Comparison of ENCODE assay signal across 28 cellular contexts in the genomic region with DNA sequence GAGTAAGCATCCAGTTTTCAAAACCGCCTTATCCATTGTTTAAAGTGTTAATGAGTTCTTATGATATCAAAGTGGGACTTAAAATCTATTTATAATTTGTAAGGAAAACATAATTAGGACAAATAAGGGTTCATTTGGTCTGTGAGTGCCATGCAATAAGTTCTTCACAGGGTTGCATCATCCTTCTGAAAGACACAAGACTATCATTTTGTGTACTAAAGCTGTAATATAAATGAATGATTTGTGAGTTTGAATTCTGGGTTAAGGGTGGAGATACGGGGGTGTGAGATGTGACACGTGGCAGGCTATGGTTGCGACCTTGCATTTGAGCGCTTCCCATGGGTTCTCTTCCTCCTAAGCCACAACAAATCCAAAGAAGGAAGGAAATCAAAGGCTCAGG. TPM values are rescaled to one million over a fixed set of nuclear protein-coding genes. Genes with fewer than 3 reads are reported as not detected.
DNase-seq lines count a peak whose midpoint lies in the region; ATAC-seq and TF ChIP-seq lines count a peak whose summit lies in the region.
"Had no signal": no experiment of that assay in that cellular context is flagged by ENCODE, and none has a peak within 500 bp of the region (broad histone marks: within the 10 kb centered on the region; RNA-seq: fewer than 3 reads in every experiment).

No MANE protein-coding gene starts in this region.

- H3K27ac ChIP-seq in IMR-90 (ENCODE audit: insufficient read depth, low read length) (no peak overlapping the region), rectal smooth muscle tissue (ENCODE audit: low read depth, low read length) (peak overlapping the region; percentile 40), psoas muscle (no peak overlapping the region)
- H3K27ac ChIP-seq: KMS-11, RWPE1 had no signal

- no peak overlapping the region; the same call in 1 of the 2 replicates for H4K5ac ChIP-seq in IMR-90 (ENCODE audit: low read depth, low read length)

- 0 out of 2 replicates have a peak overlapping the region, but pooled peaks have one; percentile 3 for H4K91ac ChIP-seq in IMR-90 (ENCODE audit: insufficient read depth, low read depth, low read length)

- peaks cover 2 to 4% of the 10 kb centered on the region in 2 donors for H3K36me3 Mint-ChIP-seq in activated T-cell treated with anti-CD3 and anti-CD28 coated beads, Interleukin-2, amount 50 U/mL, for 72 hours (ENCODE audit: insufficient read depth in 2 of 2)
- peaks cover 12% of the 10 kb centered on the region for H3K36me3 Mint-ChIP-seq in activated T-cell treated with anti-CD3 and anti-CD28 coated beads, Interleukin-2, amount 50 U/mL, for 24 hours (ENCODE audit: low read depth)

- dilution Hi-C loops in IMR-90 (cut with HindIII; ENCODE audit: low sequenced_read_pairs, unreplicated experiment) = no loop called here

- ATAC-seq in activated T-cell treated with anti-CD3 and anti-CD28 coated beads, Interleukin-2, amount 50 U/mL, for 72 hours (replicated peaks in 1 of 2) = peak in 1 of 2 donors; percentile 28
- ATAC-seq in IMR-90 (ENCODE audit: low read depth) (no peak), psoas muscle (no peak), GM18909 (IDR thresholded peaks at IDR 0.05; ENCODE audit: poor library complexity, unreplicated experiment) (no peak)
- ATAC-seq: Panc1 had no signal

- H3K4me2 ChIP-seq in IMR-90 (ENCODE audit: low read depth, low read length) = no peak overlapping the region
- H3K4me2 ChIP-seq: KMS-11 had no signal

- TF ChIP-seq RAD21 in IMR-90 (IDR thresholded peaks at IDR 0.05; ENCODE audit: low read length) = no peak

- peaks cover 24 to 67% of the 10 kb centered on the region in 2 experiments for H3K79me1 ChIP-seq in IMR-90 (ENCODE audit: low read depth in 1 of 2, low read length in 2 of 2)

- H3K56ac ChIP-seq in IMR-90 (ENCODE audit: extremely low read depth, insufficient read depth, low read length) = no peak overlapping the region

- H2AK9ac ChIP-seq in IMR-90 (replicated peaks; ENCODE audit: low read depth, low read length, poor library complexity) = peak overlapping the region; percentile 43

- no peak overlapping the region; the same call in 1 of the 2 replicates for H3K4ac ChIP-seq in IMR-90 (ENCODE audit: low read depth, low read length)

- H3K4me1 Mint-ChIP-seq in activated T-cell treated with anti-CD3 and anti-CD28 coated beads, Interleukin-2, amount 50 U/mL, for 72 hours (ENCODE audit: low read depth) = peaks cover 65% of the 10 kb centered on the region
- peaks cover 56% of the 10 kb centered on the region for H3K4me1 Mint-ChIP-seq in activated T-cell treated with anti-CD3 and anti-CD28 coated beads, Interleukin-2, amount 50 U/mL, for 24 hours (ENCODE audit: low read depth)

- in situ Hi-C loops in IMR-90 (cut with MboI; ENCODE audit: low sequenced_read_pairs) = no loop called here

- H3K9me3 Mint-ChIP-seq in activated T-cell treated with anti-CD3 and anti-CD28 coated beads, Interleukin-2, amount 50 U/mL, for 72 hours = no peaks in the 10 kb centered on the region
- no peaks in the 10 kb centered on the region for H3K9me3 Mint-ChIP-seq in activated T-cell treated with anti-CD3 and anti-CD28 coated beads, Interleukin-2, amount 50 U/mL, for 24 hours
- H3K9me3 Mint-ChIP-seq: CD8-positive, alpha-beta memory T cell had no signal

- H3K4me3 ChIP-seq in IMR-90 (ENCODE audit: insufficient read depth, low read depth, low read length) = no peak overlapping the region
- no peak overlapping the region for H3K4me3 ChIP-seq in choroid plexus epithelial cell (ENCODE audit: low read depth, low read length)
- no peak overlapping the region for H3K4me3 ChIP-seq in rectal smooth muscle tissue (ENCODE audit: low read length)
- H3K4me3 ChIP-seq in psoas muscle = no peak overlapping the region

- H2BK120ac ChIP-seq in IMR-90 (ENCODE audit: low read depth, low read length) = no peak overlapping the region

- H3K9me3 ChIP-seq in IMR-90 (ENCODE audit: control insufficient read depth, insufficient read depth, low read length) = no peaks in the 10 kb centered on the region
- no peaks in the 10 kb centered on the region for H3K9me3 ChIP-seq in psoas muscle
- H3K9me3 ChIP-seq: BE2C had no signal

- 100% methylated on average over 2 of the region's 5 CpGs; no CpG with 5 or more reads in 1 of the 2 experiments for WGBS in IMR-90 (ENCODE audit: extremely low coverage in 2 of 2, insufficient read length in 1 of 2), 2 experiments
- 95 to 96% (median 96%) methylated on average over 5 of the region's 5 CpGs for WGBS in psoas muscle, 3 donors

- POLR2A ChIA-PET in IMR-90 (lab: Charles Lee; ENCODE audit: unreplicated experiment) = no interaction called here

- no peak overlapping the region; a peak in 1 of 4 replicates for H4K8ac ChIP-seq in IMR-90 (ENCODE audit: low read depth in 2 of 2, low read length in 2 of 2)

- DNase-seq in activated T-cell treated with anti-CD3 and anti-CD28 coated beads, Interleukin-2, amount 50 U/mL, for 72 hours = no peak
- no peak for DNase-seq in activated T-cell treated with anti-CD3 and anti-CD28 coated beads, Interleukin-2, amount 50 U/mL, for 24 hours
- DNase-seq in IMR-90 = no peak
- DNase-seq in choroid plexus epithelial cell (ENCODE audit: low read depth) = peak; percentile 29
- no peak for DNase-seq in NCI-H2196 treated with DMSO at 0.1 percent for 48 hours (lab: John Stamatoyannopoulos, UW; ENCODE audit: unreplicated experiment)
- no peak for DNase-seq in psoas muscle
- DNase-seq: 8988T; ACHN; BE2C; CD8-positive, alpha-beta memory T cell; DMS 273 treated with DMSO at 0.1 percent for 48 hours; DMS79 treated with DMSO at 0.1 percent for 48 hours; GF-D8; H7; NCI-H1048; NCI-H1417; NCI-H1694 treated with DMSO at 0.1 percent for 48 hours; NCI-H2081; NCI-H226; NCI-H510A; NCI-H69; SHP77 had no signal

- peaks cover 10% of the 10 kb centered on the region for H3K4me1 ChIP-seq in IMR-90 (ENCODE audit: control insufficient read depth, insufficient read depth, low read length)
- peaks cover 28% of the 10 kb centered on the region for H3K4me1 ChIP-seq in rectal smooth muscle tissue (ENCODE audit: control insufficient read depth, insufficient read depth, low read length)
- H3K4me1 ChIP-seq in psoas muscle = peaks cover 19% of the 10 kb centered on the region
- H3K4me1 ChIP-seq: BE2C had no signal

- H3K36me3 ChIP-seq in IMR-90 (ENCODE audit: control insufficient read depth, insufficient read depth, low read length) = no peaks in the 10 kb centered on the region
- H3K36me3 ChIP-seq in rectal smooth muscle tissue (ENCODE audit: control insufficient read depth, insufficient read depth, low read length) = no peaks in the 10 kb centered on the region
- no peaks in the 10 kb centered on the region for H3K36me3 ChIP-seq in psoas muscle (ENCODE audit: insufficient read depth in 1 of 2, low read depth in 1 of 2)
- H3K36me3 ChIP-seq: BE2C had no signal

- H2BK15ac ChIP-seq in IMR-90 (ENCODE audit: low read depth, low read length) = no peak overlapping the region

- no peaks in the 10 kb centered on the region for H3K27me3 Mint-ChIP-seq in activated T-cell treated with anti-CD3 and anti-CD28 coated beads, Interleukin-2, amount 50 U/mL, for 72 hours (ENCODE audit: low read depth)
- no peaks in the 10 kb centered on the region for H3K27me3 Mint-ChIP-seq in activated T-cell treated with anti-CD3 and anti-CD28 coated beads, Interleukin-2, amount 50 U/mL, for 24 hours
- H3K27me3 Mint-ChIP-seq: CD8-positive, alpha-beta memory T cell had no signal

- H3K27me3 ChIP-seq in IMR-90 (ENCODE audit: control insufficient read depth, insufficient read depth, low read length) = no peaks in the 10 kb centered on the region
- no peaks in the 10 kb centered on the region for H3K27me3 ChIP-seq in rectal smooth muscle tissue (ENCODE audit: control insufficient read depth, insufficient read depth, low read length)
- H3K27me3 ChIP-seq in psoas muscle (ENCODE audit: insufficient read depth in 3 of 3, low read length in 2 of 3) = no peaks in the 10 kb centered on the region
- H3K27me3 ChIP-seq: BE2C had no signal

- no TSS peak for BruUV-seq in IMR-90 (replicated peaks; lab: Mats Ljungman, UMichigan)

- H3K4me3 Mint-ChIP-seq in activated T-cell treated with anti-CD3 and anti-CD28 coated beads, Interleukin-2, amount 50 U/mL, for 72 hours = no peak overlapping the region
- no peak overlapping the region for H3K4me3 Mint-ChIP-seq in activated T-cell treated with anti-CD3 and anti-CD28 coated beads, Interleukin-2, amount 50 U/mL, for 24 hours
- H3K4me3 Mint-ChIP-seq: CD14-positive monocyte; CD8-positive, alpha-beta memory T cell had no signal

- H2BK5ac ChIP-seq in IMR-90 (ENCODE audit: low read depth, low read length, poor library complexity, severe bottlenecking) = no peak overlapping the region

- peak overlapping the region; percentile 19 for H3K23ac ChIP-seq in IMR-90 (ENCODE audit: low read depth, low read length)

- H3K9ac ChIP-seq in IMR-90 (ENCODE audit: low read depth, low read length) = no peak overlapping the region
- H3K9ac ChIP-seq in rectal smooth muscle tissue (ENCODE audit: low read length) = no peak overlapping the region
- H3K9ac ChIP-seq: KMS-11 had no signal

- no peak overlapping the region for H2AK5ac ChIP-seq in IMR-90 (ENCODE audit: low read depth, low read length)

- H3K27ac Mint-ChIP-seq in activated T-cell treated with anti-CD3 and anti-CD28 coated beads, Interleukin-2, amount 50 U/mL, for 72 hours = peak overlapping the region; percentile 29
- H3K27ac Mint-ChIP-seq in activated T-cell treated with anti-CD3 and anti-CD28 coated beads, Interleukin-2, amount 50 U/mL, for 24 hours = no peak overlapping the region
- H3K27ac Mint-ChIP-seq: CD14-positive monocyte had no signal

- no peak overlapping the region; the same call in 1 of the 2 replicates for H3K14ac ChIP-seq in IMR-90 (replicated peaks; ENCODE audit: low read depth, low read length)

- no peak overlapping the region for H2AFZ ChIP-seq in IMR-90 (replicated peaks; ENCODE audit: low read length, poor library complexity)

- TF ChIP-seq CTCF in IMR-90 (conservative IDR thresholded peaks at IDR 0.05; ENCODE audit: low read depth, low read length) = no peak
- TF ChIP-seq CTCF in choroid plexus epithelial cell (conservative IDR thresholded peaks at IDR 0.05; ENCODE audit: low read depth, low read length) = no peak
- no peak for TF ChIP-seq CTCF in psoas muscle (IDR thresholded peaks at IDR 0.05)

- peaks cover 26% of the 10 kb centered on the region; the same call in 1 of the 2 replicates for H4K20me1 ChIP-seq in IMR-90 (ENCODE audit: insufficient read depth, low read length)

- intact Hi-C loops in IMR-90 (cut with micrococcal nuclease) (no loop called here), psoas muscle (cut with DNase I) (no loop called here)

- CTCF ChIA-PET in IMR-90 (lab: Yijun Ruan, JAX) = no interaction called here

- no peak for TF ChIP-seq POLR2A in IMR-90 (IDR thresholded peaks at IDR 0.05; ENCODE audit: low read depth, low read length)

- no peak overlapping the region for H3K18ac ChIP-seq in IMR-90 (ENCODE audit: low read depth, low read length)

- H2BK20ac ChIP-seq in IMR-90 (ENCODE audit: low read depth, low read length) = no peak overlapping the region; the same call in 1 of the 2 replicates

- peaks cover 17% of the 10 kb centered on the region for H3K9me1 ChIP-seq in IMR-90 (ENCODE audit: insufficient read depth, low read length)

RNA-seq across cellular contexts. Expression of a gene that starts 6.8 kb away (rescaled TPM):
- 10 to 100 TPM; 21.6 to 22.0 TPM for total RNA-seq in activated T-cell treated with anti-CD3 and anti-CD28 coated beads, Interleukin-2, amount 50 U/mL, for 72 hours
- total RNA-seq in IMR-90 (2012; rRNA removed) (5.7 and 9.2 TPM in 2 replicates), psoas muscle (1 to 10 TPM; 5.5 to 8.3 (median 7.2) TPM)
- polyA plus RNA-seq in IMR-90 (2012; rRNA removed) (1.0 and 1.1 TPM in 2 replicates), psoas muscle (1 to 10 TPM; 1.0 to 2.3 (median 2.3) TPM)
- 0.35 and 0.37 TPM in 2 replicates for polyA plus RNA-seq in IMR-90 (2012; cell fraction: cytosol; rRNA removed)
- 1.0 and 1.9 TPM in 2 replicates for polyA plus RNA-seq in IMR-90 (2012; cell fraction: nucleus; rRNA removed; ENCODE audit: low replicate concordance)
